ENCODE assay signal across 19 cellular contexts in the genomic region with DNA sequence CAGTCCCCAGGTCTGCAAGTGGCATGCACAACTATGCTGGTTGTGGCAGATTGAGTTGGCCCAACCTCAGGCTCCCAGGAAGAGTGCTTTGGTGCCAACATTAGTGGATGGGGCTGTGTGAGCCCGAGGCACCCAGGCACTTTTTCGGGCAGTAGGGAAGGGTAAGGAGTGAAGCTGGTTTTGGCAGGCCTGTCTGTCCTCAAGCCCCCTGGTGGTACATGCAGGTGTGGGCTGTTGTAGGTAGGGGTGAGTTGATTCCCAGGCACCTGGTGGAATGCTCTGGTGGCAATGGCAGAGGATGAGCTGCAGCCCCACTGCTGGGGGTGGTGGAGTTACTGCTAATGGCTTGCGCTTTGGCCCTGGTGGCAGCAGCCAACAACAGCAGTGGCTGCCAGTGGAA.
"Had no signal": no experiment of that assay in that cellular context is flagged by ENCODE, and none has a peak within 500 bp of the region (broad histone marks: within the 10 kb centered on the region; RNA-seq: fewer than 3 reads in every experiment).

No MANE protein-coding gene starts in this region.

- FAIRE-seq: colon had no signal

- H3K9me3 ChIP-seq: adrenal gland, gastroesophageal sphincter, psoas muscle, right lobe of liver had no signal

- H3K4me2 ChIP-seq: smooth muscle cell had no signal

- H3K36me3 Mint-ChIP-seq: activated naive CD4-positive, alpha-beta T cell treated with anti-CD3 and anti-CD28 coated beads, Interleukin-2, amount 50 U/mL, for 24 hours had no signal

- H3K27ac ChIP-seq: adrenal gland, gastroesophageal sphincter, psoas muscle, right lobe of liver had no signal

- DNase-seq: activated CD4-positive, alpha-beta memory T cell treated with anti-CD3 and anti-CD28 coated beads, Interleukin-2, amount 10 ng/mL, durations not matched to agents 7 days and 5 days; activated effector memory CD4-positive, alpha-beta T cell treated with anti-CD3 and anti-CD28 coated beads, Interleukin-2, amount 50 U/mL, for 16 hours; activated T-cell treated with anti-CD3 and anti-CD28 coated beads, Interleukin-2, amount 50 U/mL, for 48 hours; adrenal gland; caudate nucleus; mesenchymal stem cell; occipital lobe; psoas muscle; right lobe of liver; stimulated activated CD4-positive, alpha-beta T cell treated with anti-CD3 and anti-CD28 coated beads, Interleukin-4, amount 100 ng/mL, for 4 hours; stimulated activated CD8-positive, alpha-beta memory T cell treated with anti-CD3 and anti-CD28 coated beads, Interleukin-4, amount 100 ng/mL, for 48 hours; stimulated activated naive CD8-positive, alpha-beta T cell treated with anti-CD3 and anti-CD28 coated beads, Interleukin-15, Interleukin-2, amounts not matched to agents 100 U/mL and 50 U/mL, for 24 hours; T-helper 1 cell; trophoblast cell had no signal

- H3K9me3 Mint-ChIP-seq: nephron had no signal

- H3K36me3 ChIP-seq: adrenal gland, gastroesophageal sphincter, right lobe of liver had no signal

- ATAC-seq: gastroesophageal sphincter; psoas muscle; right lobe of liver; stimulated activated naive CD8-positive, alpha-beta T cell treated with anti-CD3 and anti-CD28 coated beads, Interleukin-15, Interleukin-2, amounts not matched to agents 100 U/mL and 50 U/mL, for 24 hours had no signal

- H3K27me3 ChIP-seq: adrenal gland, gastroesophageal sphincter, right lobe of liver had no signal

- H3K4me3 ChIP-seq: adrenal gland, gastroesophageal sphincter, psoas muscle, right lobe of liver, smooth muscle cell had no signal

- H3K27ac Mint-ChIP-seq: activated CD4-positive, alpha-beta memory T cell treated with anti-CD3 and anti-CD28 coated beads, Interleukin-2, amount 10 ng/mL, durations not matched to agents 7 days and 5 days; activated naive CD4-positive, alpha-beta T cell treated with anti-CD3 and anti-CD28 coated beads, Interleukin-2, amount 50 U/mL, for 24 hours had no signal

- H3K27me3 Mint-ChIP-seq: activated CD4-positive, alpha-beta memory T cell treated with anti-CD3 and anti-CD28 coated beads, Interleukin-2, amount 10 ng/mL, durations not matched to agents 7 days and 5 days; activated naive CD4-positive, alpha-beta T cell treated with anti-CD3 and anti-CD28 coated beads, Interleukin-2, amount 50 U/mL, for 24 hours had no signal

- H3K4me1 ChIP-seq: adrenal gland, psoas muscle, right lobe of liver had no signal

- H3K4me1 Mint-ChIP-seq: activated CD4-positive, alpha-beta memory T cell treated with anti-CD3 and anti-CD28 coated beads, Interleukin-2, amount 10 ng/mL, durations not matched to agents 7 days and 5 days; activated naive CD4-positive, alpha-beta T cell treated with anti-CD3 and anti-CD28 coated beads, Interleukin-2, amount 50 U/mL, for 24 hours had no signal

- H3K4me3 Mint-ChIP-seq: activated CD4-positive, alpha-beta memory T cell treated with anti-CD3 and anti-CD28 coated beads, Interleukin-2, amount 10 ng/mL, durations not matched to agents 7 days and 5 days; activated naive CD4-positive, alpha-beta T cell treated with anti-CD3 and anti-CD28 coated beads, Interleukin-2, amount 50 U/mL, for 24 hours; nephron had no signal
